ENCODE assay signal across 8 cellular contexts in genomic region chr17:78745407-78746088, GRCh38. TPM values are rescaled to one million over a fixed set of nuclear protein-coding genes. Genes with fewer than 3 reads are reported as not detected.
DNase-seq lines count a peak whose midpoint lies in the region; ATAC-seq and TF ChIP-seq lines count a peak whose summit lies in the region.

No MANE protein-coding gene starts in this region.

- peak in 5 of 7 experiments; percentile 16 to 61 (median 46) for TF ChIP-seq CTCF in stomach (IDR thresholded peaks at IDR 0.05)

- H3K4me1 ChIP-seq in NT2/D1 (ENCODE audit: insufficient read depth, insufficient read length), result peaks cover 2% of the 10 kb centered on the region
- H3K4me1 ChIP-seq in stomach, result peaks cover 43 to 73% (median 62%) of the 10 kb centered on the region in 4 donors

- intact Hi-C loops in stomach (cut with DNase I; ENCODE audit: low total_unique reads), result no loop called here

- H3K36me3 ChIP-seq in NT2/D1 (ENCODE audit: insufficient read depth, insufficient read length, low read length), result no peaks in the 10 kb centered on the region
- H3K36me3 ChIP-seq in stomach, result no peaks in the 10 kb centered on the region

- H3K27me3 ChIP-seq in NT2/D1 (ENCODE audit: insufficient read depth, insufficient read length) (no peaks in the 10 kb centered on the region), stomach (no peaks in the 10 kb centered on the region)

- H3K9ac ChIP-seq in NT2/D1 (ENCODE audit: insufficient read length, low read depth), result no peak overlapping the region

- H3K9me3 ChIP-seq in NT2/D1 (ENCODE audit: insufficient read depth, low read length) (no peaks in the 10 kb centered on the region), stomach (no peaks in the 10 kb centered on the region)

- ATAC-seq in activated CD4-positive, CD25-positive, alpha-beta regulatory T cell treated with anti-CD3 and anti-CD28 coated beads, Interleukin-2, amount 50 U/mL, for 24 hours, result no peak
- ATAC-seq in GM19395 (IDR thresholded peaks at IDR 0.05; ENCODE audit: unreplicated experiment), result no peak
- ATAC-seq in GM21515 (IDR thresholded peaks at IDR 0.05; ENCODE audit: unreplicated experiment), result no peak

- peak; percentile 51 for DNase-seq in activated CD4-positive, CD25-positive, alpha-beta regulatory T cell treated with anti-CD3 and anti-CD28 coated beads, Interleukin-2, amount 50 U/mL, for 16 hours (ENCODE audit: low read depth, low spot score)
- DNase-seq in NT2/D1 (ENCODE audit: low read depth, low spot score) (peak; percentile 13), amniotic epithelial cell (ENCODE audit: low read depth) (peak; percentile 42), kidney glomerular epithelial cell (lab: John Stamatoyannopoulos, UW) (peak; percentile 10), stomach (no peak)

- TF ChIP-seq POLR2A in stomach (IDR thresholded peaks at IDR 0.05), result no peak

- peak overlapping the region; percentile 41 to 84 (median 54) for H3K27ac ChIP-seq in stomach

- 31 to 54% (median 39%) methylated on average over 12 of the region's 12 CpGs for WGBS in stomach, 5 donors

- no peak for TF ChIP-seq EP300 in stomach (IDR thresholded peaks at IDR 0.05)

- H3K4me3 ChIP-seq in NT2/D1 (ENCODE audit: insufficient read length, low read depth) (no peak overlapping the region), stomach (no peak overlapping the region)

RNA-seq across cellular contexts. Expression of gene CYTH1, which starts 36.5 kb away (rescaled TPM):
- total RNA-seq in stomach, result 100 to 1,000 TPM in 2 of 5 donors, 10 to 100 TPM in 3; 32.7 to 137 (median 80.2) TPM
- polyA plus RNA-seq in stomach, result 10 to 100 TPM; 29.6 to 51.5 (median 30.6) TPM
